17 cellular contexts compared by ENCODE assay signal in genomic region chr20:23612385-23612784, GRCh38. TPM values are rescaled to one million over a fixed set of nuclear protein-coding genes. Genes with fewer than 3 reads are reported as not detected.
DNase-seq lines count a peak whose midpoint lies in the region; ATAC-seq and TF ChIP-seq lines count a peak whose summit lies in the region.
"Had no signal": no experiment of that assay in that cellular context is flagged by ENCODE, and none has a peak within 500 bp of the region (broad histone marks: within the 10 kb centered on the region; RNA-seq: fewer than 3 reads in every experiment).

No MANE protein-coding gene starts in this region.

- intact Hi-C loops in esophagus muscularis mucosa (cut with DNase I): loop anchor here (5.0 kb wide), 1 partner anchor 265 kb away; no protein-coding TSS in a partner anchor

- no peaks in the 10 kb centered on the region for H3K27me3 ChIP-seq in esophagus muscularis mucosa

- no peak overlapping the region for H3K4me3 ChIP-seq in esophagus muscularis mucosa
- H3K4me3 ChIP-seq: K562 had no signal

- 63% methylated on average over 2 of the region's 2 CpGs for WGBS in esophagus muscularis mucosa

- H3K4me1 ChIP-seq in esophagus muscularis mucosa: peaks cover 0 to 40% (median 34%) of the 10 kb centered on the region in 4 donors
- H3K4me1 ChIP-seq: BE2C had no signal

- DNase-seq in Ammon's horn (ENCODE audit: low spot score) (peak; percentile 61), esophagus muscularis mucosa (ENCODE audit: extremely low spot score) (peak; percentile 21), midbrain (lab: John Stamatoyannopoulos, UW) (peak; percentile 57), superior temporal gyrus (ENCODE audit: extremely low spot score) (peak; percentile 46), GM13977 (ENCODE audit: low spot score) (no peak)
- DNase-seq: BE2C; CD4-positive, alpha-beta memory T cell; DMS153; DMS79 treated with DMSO at 0.1 percent for 48 hours; EL; HCEC 1CT; HFFc6 had no signal

- no peaks in the 10 kb centered on the region for H3K9me3 ChIP-seq in esophagus muscularis mucosa
- H3K9me3 ChIP-seq: BE2C had no signal

- peak overlapping the region; percentile 57 to 76 (median 64) for H3K27ac ChIP-seq in esophagus muscularis mucosa (replicated peaks in 1 of 4)
- H3K27ac ChIP-seq: C4-2B had no signal

- no peak for TF ChIP-seq POLR2A in esophagus muscularis mucosa (IDR thresholded peaks at IDR 0.05; ENCODE audit: low read depth)

- no peak for TF ChIP-seq EP300 in esophagus muscularis mucosa (IDR thresholded peaks at IDR 0.05)

- ATAC-seq in GM18520 (IDR thresholded peaks at IDR 0.05; ENCODE audit: unreplicated experiment): no peak
- no peak for ATAC-seq in HG02884 (IDR thresholded peaks at IDR 0.05; ENCODE audit: unreplicated experiment)
- ATAC-seq: K562 had no signal

- TF ChIP-seq CTCF in esophagus muscularis mucosa (IDR thresholded peaks at IDR 0.05): no peak
- TF ChIP-seq CTCF in GM13977 (IDR thresholded peaks at IDR 0.05; ENCODE audit: extremely low read depth, insufficient read depth, missing control alignments): no peak

- no peaks in the 10 kb centered on the region for H3K36me3 ChIP-seq in esophagus muscularis mucosa
- H3K36me3 ChIP-seq: BE2C had no signal

- in situ Hi-C loops in GM13977 (cut with MboI; ENCODE audit: low pct_unique_long_range_greater_than_20kb, low sequenced_read_pairs, unreplicated experiment): no loop called here

RNA-seq across cellular contexts. Expression of gene CST9, which starts 6.7 kb away (rescaled TPM):
- total RNA-seq in esophagus muscularis mucosa: not detected
- total RNA-seq: CD4-positive, alpha-beta memory T cell; H4; HFFc6; K562 had no signal

RNA-seq across cellular contexts. Expression of gene CST3, which starts 25.4 kb away (rescaled TPM):
- 1,000 to 10,000 TPM; 1,253 to 2,184 (median 1,709) TPM for total RNA-seq in esophagus muscularis mucosa

RNA-seq across cellular contexts. Expression of gene CST9L, which starts 44.1 kb away (rescaled TPM):
- not detected for total RNA-seq in esophagus muscularis mucosa
- total RNA-seq: CD4-positive, alpha-beta memory T cell; H4; HFFc6; K562 had no signal
